In genomic region chr17:81977211-81978091, GRCh38 we compare ENCODE assay signal across 8 cellular contexts. TPM values are rescaled to one million over a fixed set of nuclear protein-coding genes. Genes with fewer than 3 reads are reported as not detected.
DNase-seq lines count a peak whose midpoint lies in the region; ATAC-seq and TF ChIP-seq lines count a peak whose summit lies in the region.

Gene ASPSCR1, plus strand, starts transcription at chr17:81977629. Its CDS starts 18 bp downstream, at chr17:81977647.

- DNase-seq in NCI-H1105 (lab: John Stamatoyannopoulos, UW) (peak; percentile 73), adrenal gland (peak; percentile 90 to 94 (median 93)), left cardiac atrium (peak; percentile 94), progenitor cell of endocrine pancreas (ENCODE audit: low spot score, unreplicated experiment) (peak; percentile 85), upper lobe of left lung (peak; percentile 92 to 99)

- H3K4me1 ChIP-seq in adrenal gland (replicated peaks in 1 of 2) (peaks cover 5 to 17% of the 10 kb centered on the region in 2 donors), upper lobe of left lung (peaks cover 13 to 42% (median 26%) of the 10 kb centered on the region in 4 donors)

- H3K27me3 Mint-ChIP-seq in progenitor cell of endocrine pancreas: peaks cover 10% of the 10 kb centered on the region

- ATAC-seq in HG02623 (IDR thresholded peaks at IDR 0.05; ENCODE audit: unreplicated experiment): peak; percentile 82
- peak; percentile 99 for ATAC-seq in left cardiac atrium
- ATAC-seq in upper lobe of left lung (ENCODE audit: low FRiP score in 2 of 2): peak; percentile 94 to 99

- peaks cover 2% of the 10 kb centered on the region for H3K4me1 Mint-ChIP-seq in progenitor cell of endocrine pancreas (ENCODE audit: low read depth)

- H3K27me3 ChIP-seq in adrenal gland: no peaks in the 10 kb centered on the region
- H3K27me3 ChIP-seq in upper lobe of left lung: no peaks in the 10 kb centered on the region

- no peak for TF ChIP-seq CTCF in GM12875 (IDR thresholded peaks at IDR 0.05; ENCODE audit: borderline replicate concordance, insufficient read depth, low read depth, low read length)
- TF ChIP-seq CTCF in adrenal gland (IDR thresholded peaks at IDR 0.05): no peak
- no peak for TF ChIP-seq CTCF in progenitor cell of endocrine pancreas (IDR thresholded peaks at IDR 0.05; ENCODE audit: unreplicated experiment)
- no peak for TF ChIP-seq CTCF in upper lobe of left lung (IDR thresholded peaks at IDR 0.05)

- H3K4me3 Mint-ChIP-seq in progenitor cell of endocrine pancreas (ENCODE audit: low read depth): peak within 1 kb of the TSS; percentile 88

- H3K27ac ChIP-seq in adrenal gland (peak within 1 kb of the TSS; percentile 31 to 97 (median 86)), upper lobe of left lung (peak within 1 kb of the TSS; percentile 93 to 99 (median 94))

- intact Hi-C loops in T-helper 1 cell treated with Interleukin-12 subunit alpha and Interleukin-12 subunit beta and Interleukin-4 antibody, amounts not matched to agents 30 ng/mL and 1 ng/mL, for 36 hours (cut with micrococcal nuclease): loop anchor here (1.0 to 2.0 kb wide), 5 partner anchors 9 to 121 kb away; partner anchors contain the start of genes FASN, LRRC45, P4HB and PYCR1
- intact Hi-C loops in adrenal gland (cut with DNase I) (no loop called here), left cardiac atrium (cut with DNase I) (no loop called here)

- no peaks in the 10 kb centered on the region for H3K9me3 Mint-ChIP-seq in progenitor cell of endocrine pancreas (ENCODE audit: low read depth)

- 0 to 1% (median 0%) methylated on average over 11 to 115 of the region's 115 CpGs for WGBS in adrenal gland, 4 donors
- 0 to 1% methylated on average over 20 to 53 of the region's 115 CpGs for WGBS in upper lobe of left lung, 2 donors

- no peaks in the 10 kb centered on the region for H3K36me3 ChIP-seq in adrenal gland (replicated peaks in 1 of 2)
- peaks cover 0 to 6% (median 3%) of the 10 kb centered on the region in 4 donors for H3K36me3 ChIP-seq in upper lobe of left lung

- peak in 1 of 4 donors; percentile 51 for TF ChIP-seq EP300 in upper lobe of left lung (IDR thresholded peaks at IDR 0.05)

- peak within 1 kb of the TSS; percentile 94 for H3K27ac Mint-ChIP-seq in progenitor cell of endocrine pancreas

- H3K9me3 ChIP-seq in adrenal gland (replicated peaks in 1 of 3): no peaks in the 10 kb centered on the region
- no peaks in the 10 kb centered on the region for H3K9me3 ChIP-seq in upper lobe of left lung

- peak; percentile 58 to 75 for TF ChIP-seq POLR2A in adrenal gland (IDR thresholded peaks at IDR 0.05)
- peak in 3 of 4 donors; percentile 58 to 93 (median 87) for TF ChIP-seq POLR2A in upper lobe of left lung (IDR thresholded peaks at IDR 0.05)

- H3K4me3 ChIP-seq in GM12875 (ENCODE audit: low read depth, low read length) (peak within 1 kb of the TSS; percentile 93), adrenal gland (peak within 1 kb of the TSS; percentile 29 to 99 (median 86)), upper lobe of left lung (peak within 1 kb of the TSS; percentile 67 to 95 (median 86))

- H3K36me3 Mint-ChIP-seq in progenitor cell of endocrine pancreas (ENCODE audit: insufficient read depth): no peaks in the 10 kb centered on the region

RNA-seq across cellular contexts. Expression of gene ASPSCR1, which starts in this region (rescaled TPM):
- 34.4 and 38.2 TPM in 2 replicates for total RNA-seq in T-helper 1 cell treated with Interleukin-12 subunit alpha and Interleukin-12 subunit beta and Interleukin-4 antibody, amounts not matched to agents 30 ng/mL and 1 ng/mL, for 36 hours
- total RNA-seq in adrenal gland: 10 to 100 TPM; 19.9 to 45.9 (median 26.5) TPM
- 100 to 1,000 TPM in 1 of 3 donors, 10 to 100 TPM in 2; 10.2 to 177 (median 96.5) TPM for polyA plus RNA-seq in adrenal gland
- 10 to 100 TPM; 16.9 to 24.4 TPM for total RNA-seq in left cardiac atrium
- total RNA-seq in progenitor cell of endocrine pancreas: 55.5 and 55.7 TPM in 2 replicates
- total RNA-seq in upper lobe of left lung: 10 to 100 TPM; 26.0 to 96.4 (median 56.1) TPM

Comparison
In these comparisons a context has a peak if more than half of its experiments do, and no peak if none do; other contexts are left out.
1. Peak in every context shown above with its lines: DNase-seq, ATAC-seq, H3K4me3 ChIP-seq and H3K27ac ChIP-seq.